In the genomic region with DNA sequence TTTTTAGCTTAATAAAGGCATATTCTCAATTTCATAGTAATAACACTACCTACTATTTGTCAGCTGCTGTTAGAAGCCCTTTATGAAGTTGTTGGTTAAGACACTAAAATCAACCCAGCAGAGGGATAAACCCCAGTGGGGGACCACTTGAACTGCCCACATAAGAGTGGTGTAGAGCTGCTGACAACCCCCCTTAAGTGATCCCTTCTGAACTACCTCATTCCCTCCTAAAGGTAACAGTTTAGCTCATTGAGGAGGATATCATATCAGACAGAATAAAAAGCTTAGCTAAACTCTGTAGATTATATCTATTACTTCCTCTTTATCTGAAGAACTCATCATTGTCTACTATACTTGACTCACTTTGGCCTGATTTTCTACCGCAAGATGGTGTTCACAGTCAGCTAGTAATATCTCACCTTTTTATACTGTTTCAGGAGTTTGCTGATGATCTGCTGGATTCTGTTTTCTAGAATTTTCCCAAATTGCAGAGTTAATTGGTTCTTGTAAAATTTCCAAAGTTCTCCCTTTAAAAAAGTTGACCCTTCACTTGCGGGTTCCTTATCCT, we compare ENCODE assay signal across 1 cellular context.
TF ChIP-seq lines count a peak whose summit lies in the region.

No MANE protein-coding gene starts in this region.

TF ChIP-seq in GM23338, 12 proteins besides CTCF, POLR2A, EP300 and RAD21 (continued from another document):
- TF ChIP-seq EZH2phosphoT487 (IDR thresholded peaks at IDR 0.05; ENCODE audit: unreplicated experiment) (no peak), JUNB (IDR thresholded peaks at IDR 0.05; ENCODE audit: unreplicated experiment) (no peak)
